In the genomic region with DNA sequence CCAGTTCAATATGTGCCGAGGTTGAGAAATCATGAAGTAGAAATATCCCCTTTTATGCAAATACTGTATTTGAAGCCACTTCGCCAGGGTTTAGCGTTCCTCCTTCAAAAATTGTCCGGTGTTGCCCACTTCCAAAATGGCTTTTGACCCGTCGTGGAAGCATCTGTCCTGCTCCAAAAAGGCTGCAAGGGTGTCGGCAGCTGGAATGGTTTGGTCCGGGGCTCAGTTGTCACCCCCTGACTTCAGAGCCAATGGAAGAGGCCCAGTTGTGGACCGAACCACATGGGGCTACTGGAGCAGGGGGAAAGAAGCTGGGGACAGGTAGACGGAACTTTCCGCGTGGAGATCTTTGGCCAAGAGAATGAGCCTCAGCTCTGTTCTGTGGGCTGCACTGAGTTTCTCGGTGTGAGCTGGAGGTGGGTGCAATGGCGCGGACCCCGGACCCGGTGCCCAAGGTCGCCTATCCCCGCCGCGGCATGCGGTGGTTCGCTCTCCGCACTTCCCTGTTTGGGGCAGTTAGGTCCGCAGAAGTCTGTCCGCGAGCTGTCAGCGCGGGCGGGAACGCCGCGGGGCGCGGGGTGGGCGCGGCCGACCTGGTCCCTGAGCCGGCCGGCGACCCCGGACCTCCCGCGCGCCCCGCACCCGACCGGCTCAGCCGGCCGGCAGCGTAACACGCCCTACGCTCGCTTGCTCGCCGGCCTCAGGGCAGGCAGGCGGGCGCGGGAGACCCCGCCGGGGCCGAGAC, we compare ENCODE assay signal across 1 cellular context.
TF ChIP-seq lines count a peak whose summit lies in the region.

TSS of gene ANKRD13A (plus strand) at position 527 of the 745 bp plus-strand sequence. CDS start 259 bp downstream, outside the sequence.

TF ChIP-seq in HepG2, 621 proteins besides CTCF, POLR2A, EP300 and RAD21 (continued from another document and continues in another):
- TF ChIP-seq SAFB2 (CRISPR knock-in tag; IDR thresholded peaks at IDR 0.05; ENCODE audit: borderline replicate concordance, low read depth) (peak; percentile 65; the same call in 1 of the 2 replicates), POGZ (CRISPR knock-in tag; IDR thresholded peaks at IDR 0.05) (peak; percentile 80), HMG20B (CRISPR knock-in tag; conservative IDR thresholded peaks at IDR 0.05) (0 out of 2 replicates have a peak, but pooled peaks have one; percentile 37), DZIP1 (CRISPR knock-in tag; IDR thresholded peaks at IDR 0.05) (0 out of 2 replicates have a peak, but pooled peaks have one; percentile 46), BRCA1 (CRISPR knock-in tag; IDR thresholded peaks at IDR 0.05) (0 out of 2 replicates have a peak, but pooled peaks have one; percentile 31), ZNF607 (CRISPR knock-in tag; IDR thresholded peaks at IDR 0.05; ENCODE audit: borderline replicate concordance) (peak; percentile 75; the same call in 1 of the 2 replicates), ATF1 (CRISPR knock-in tag; IDR thresholded peaks at IDR 0.05) (no peak), PATZ1 (CRISPR knock-in tag; IDR thresholded peaks at IDR 0.05) (0 out of 2 replicates have a peak, but pooled peaks have one; percentile 22), ZNF354B (CRISPR knock-in tag; IDR thresholded peaks at IDR 0.05) (no peak), ZNF235 (CRISPR knock-in tag; IDR thresholded peaks at IDR 0.05; ENCODE audit: borderline replicate concordance) (0 out of 2 replicates have a peak, but pooled peaks have one; percentile 45), GATA4 (IDR thresholded peaks at IDR 0.05; ENCODE audit: borderline replicate concordance, low read depth) (peak; percentile 53; the same call in 1 of the 2 replicates), CEBPG (CRISPR knock-in tag; IDR thresholded peaks at IDR 0.05) (peak; percentile 23; the same call in 1 of the 2 replicates), SP140L (CRISPR knock-in tag; IDR thresholded peaks at IDR 0.05; ENCODE audit: borderline replicate concordance) (peak; percentile 83; the same call in 1 of the 2 replicates), ZNF264 (CRISPR knock-in tag; IDR thresholded peaks at IDR 0.05) (peak; percentile 29; the same call in 1 of the 2 replicates), FOXJ3 (CRISPR knock-in tag; IDR thresholded peaks at IDR 0.05; ENCODE audit: borderline replicate concordance) (peak; percentile 42; the same call in 1 of the 2 replicates), TBP (CRISPR knock-in tag; IDR thresholded peaks at IDR 0.05) (no peak), ZNF292 (CRISPR knock-in tag; IDR thresholded peaks at IDR 0.05; ENCODE audit: borderline replicate concordance, low read depth) (no peak), ZBED4 (CRISPR knock-in tag; IDR thresholded peaks at IDR 0.05; ENCODE audit: borderline replicate concordance) (peak; percentile 17; the same call in 1 of the 2 replicates), ISX (CRISPR knock-in tag; conservative IDR thresholded peaks at IDR 0.05) (0 out of 2 replicates have a peak, but pooled peaks have one; percentile 55), TCF7L2 (IDR thresholded peaks at IDR 0.05; ENCODE audit: low read depth, low read length) (no peak), CHD2 (IDR thresholded peaks at IDR 0.05; ENCODE audit: low read depth, low read length) (no peak), RELA (CRISPR knock-in tag; IDR thresholded peaks at IDR 0.05) (no peak), ZNF616 (CRISPR knock-in tag; IDR thresholded peaks at IDR 0.05; ENCODE audit: low read depth) (0 out of 2 replicates have a peak, but pooled peaks have one; percentile 75), SOX5 (CRISPR knock-in tag; IDR thresholded peaks at IDR 0.05; ENCODE audit: borderline replicate concordance) (peak; percentile 27; the same call in 1 of the 2 replicates), ZNF367 (CRISPR knock-in tag; IDR thresholded peaks at IDR 0.05; ENCODE audit: borderline replicate concordance) (no peak), ZNF644 (CRISPR knock-in tag; IDR thresholded peaks at IDR 0.05; ENCODE audit: low read depth) (no peak), TBX2 (CRISPR knock-in tag; IDR thresholded peaks at IDR 0.05; ENCODE audit: borderline replicate concordance) (peak; percentile 76; the same call in 1 of the 2 replicates), BATF2 (CRISPR knock-in tag; IDR thresholded peaks at IDR 0.05) (no peak), ZNF841 (CRISPR knock-in tag; IDR thresholded peaks at IDR 0.05; ENCODE audit: borderline replicate concordance) (no peak), REST (IDR thresholded peaks at IDR 0.05; ENCODE audit: borderline replicate concordance in 1 of 2, low read depth in 1 of 2, low read length in 2 of 2) (no peak; a peak in 1 of 4 replicates), ZFP91 (CRISPR knock-in tag; IDR thresholded peaks at IDR 0.05; ENCODE audit: borderline replicate concordance) (peak; percentile 80; the same call in 1 of the 2 replicates), ZSCAN21 (CRISPR knock-in tag; IDR thresholded peaks at IDR 0.05; ENCODE audit: borderline replicate concordance) (peak; percentile 60; the same call in 1 of the 2 replicates), ZFP82 (CRISPR knock-in tag; IDR thresholded peaks at IDR 0.05; ENCODE audit: borderline replicate concordance) (no peak)
- TF ChIP-seq, protein P1, sequence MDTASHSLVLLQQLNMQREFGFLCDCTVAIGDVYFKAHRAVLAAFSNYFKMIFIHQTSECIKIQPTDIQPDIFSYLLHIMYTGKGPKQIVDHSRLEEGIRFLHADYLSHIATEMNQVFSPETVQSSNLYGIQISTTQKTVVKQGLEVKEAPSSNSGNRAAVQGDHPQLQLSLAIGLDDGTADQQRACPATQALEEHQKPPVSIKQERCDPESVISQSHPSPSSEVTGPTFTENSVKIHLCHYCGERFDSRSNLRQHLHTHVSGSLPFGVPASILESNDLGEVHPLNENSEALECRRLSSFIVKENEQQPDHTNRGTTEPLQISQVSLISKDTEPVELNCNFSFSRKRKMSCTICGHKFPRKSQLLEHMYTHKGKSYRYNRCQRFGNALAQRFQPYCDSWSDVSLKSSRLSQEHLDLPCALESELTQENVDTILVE (CRISPR knock-in tag; IDR thresholded peaks at IDR 0.05), result peak; percentile 56; the same call in 1 of the 2 replicates
- TF ChIP-seq, protein P2, sequence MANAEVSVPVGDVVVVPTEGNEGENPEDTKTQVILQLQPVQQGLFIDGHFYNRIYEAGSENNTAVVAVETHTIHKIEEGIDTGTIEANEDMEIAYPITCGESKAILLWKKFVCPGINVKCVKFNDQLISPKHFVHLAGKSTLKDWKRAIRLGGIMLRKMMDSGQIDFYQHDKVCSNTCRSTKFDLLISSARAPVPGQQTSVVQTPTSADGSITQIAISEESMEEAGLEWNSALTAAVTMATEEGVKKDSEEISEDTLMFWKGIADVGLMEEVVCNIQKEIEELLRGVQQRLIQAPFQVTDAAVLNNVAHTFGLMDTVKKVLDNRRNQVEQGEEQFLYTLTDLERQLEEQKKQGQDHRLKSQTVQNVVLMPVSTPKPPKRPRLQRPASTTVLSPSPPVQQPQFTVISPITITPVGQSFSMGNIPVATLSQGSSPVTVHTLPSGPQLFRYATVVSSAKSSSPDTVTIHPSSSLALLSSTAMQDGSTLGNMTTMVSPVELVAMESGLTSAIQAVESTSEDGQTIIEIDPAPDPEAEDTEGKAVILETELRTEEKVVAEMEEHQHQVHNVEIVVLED (CRISPR knock-in tag; IDR thresholded peaks at IDR 0.05; ENCODE audit: borderline replicate concordance), result peak; percentile 67
